In genomic region chr9:104747565-104748358, GRCh38 we compare ENCODE assay signal across 8 cellular contexts. TPM values are rescaled to one million over a fixed set of nuclear protein-coding genes. Genes with fewer than 3 reads are reported as not detected.
DNase-seq lines count a peak whose midpoint lies in the region; ATAC-seq lines count a peak whose summit lies in the region.

Gene NIPSNAP3A (plus strand): TSS chr9:104747683. CDS start chr9:104747793, 110 bp downstream.

- peak within 1 kb of the TSS; percentile 90 to 99 (median 99) for H3K27ac Mint-ChIP-seq in CD4-positive, alpha-beta memory T cell
- H3K27ac Mint-ChIP-seq in activated CD8-positive, alpha-beta T cell treated with anti-CD3 and anti-CD28 coated beads, Interleukin-2, amount 10 ng/mL, durations not matched to agents 7 days and 5 days: peak within 1 kb of the TSS; percentile 99

- CTCF ChIA-PET in CD4-positive, alpha-beta memory T cell (lab: Charles Lee; ENCODE audit: partially characterized antibody): interaction anchor here (1.0 to 2.5 kb wide), 3 partner anchors 8 to 496 kb away, joined by 3 to 13 read pairs (median 3); no protein-coding TSS in a partner anchor
- CTCF ChIA-PET in activated CD8-positive, alpha-beta T cell treated with anti-CD3 and anti-CD28 coated beads, Interleukin-2, amount 10 ng/mL, durations not matched to agents 7 days and 5 days (lab: Charles Lee): interaction anchor here (0.8 to 2.0 kb wide), 6 partner anchors 8 to 704 kb away, joined by 3 to 7 read pairs (median 4); partner anchors contain the start of gene SMC2

- H3K4me3 ChIP-seq in CD4-positive, alpha-beta memory T cell (ENCODE audit: low read length in 2 of 2): peak within 1 kb of the TSS; percentile 56 to 89
- peak within 1 kb of the TSS; percentile 79 for H3K4me3 ChIP-seq in ectodermal cell (ENCODE audit: insufficient read depth, low read depth, low read length)

- peak; percentile 85 to 95 (median 90) for DNase-seq in CD4-positive, alpha-beta memory T cell
- peak; percentile 24 for DNase-seq in NK-92 (lab: John Stamatoyannopoulos, UW; ENCODE audit: unreplicated experiment)
- DNase-seq in activated CD8-positive, alpha-beta T cell treated with anti-CD3 and anti-CD28 coated beads, Interleukin-2, amount 10 ng/mL, durations not matched to agents 7 days and 5 days: peak; percentile 91
- DNase-seq in lung microvascular endothelial cell (ENCODE audit: low read depth in 2 of 2): peak; percentile 77 to 79
- DNase-seq in stimulated activated CD4-positive, alpha-beta T cell treated with anti-CD3 and anti-CD28 coated beads, TNF-alpha, amount 100 ng/mL, for 4 hours (ENCODE audit: low read depth in 3 of 3): peak; percentile 74 to 82 (median 79)

- H3K27ac ChIP-seq in CD4-positive, alpha-beta memory T cell (ENCODE audit: low read depth, low read length): peak within 1 kb of the TSS; percentile 85
- H3K27ac ChIP-seq in ectodermal cell (ENCODE audit: insufficient read depth, low read depth, low read length, poor library complexity, severe bottlenecking): no peak within 1 kb of the TSS

- H3K4me1 Mint-ChIP-seq in CD4-positive, alpha-beta memory T cell: peaks cover 10 to 21% (median 17%) of the 10 kb centered on the region in 4 donors
- H3K4me1 Mint-ChIP-seq in activated CD8-positive, alpha-beta T cell treated with anti-CD3 and anti-CD28 coated beads, Interleukin-2, amount 10 ng/mL, durations not matched to agents 7 days and 5 days (ENCODE audit: low read depth): peaks cover 25% of the 10 kb centered on the region

- H3K27me3 ChIP-seq in CD4-positive, alpha-beta memory T cell (ENCODE audit: insufficient read depth, low read length): no peaks in the 10 kb centered on the region
- no peaks in the 10 kb centered on the region for H3K27me3 ChIP-seq in ectodermal cell (ENCODE audit: control insufficient read depth, insufficient read depth, low read length, poor library complexity, severe bottlenecking)

- 0 to 1% methylated on average over 71 of the region's 71 CpGs for WGBS in ectodermal cell, 2 experiments

- peak; percentile 86 for ATAC-seq in GM19397 (IDR thresholded peaks at IDR 0.05; ENCODE audit: unreplicated experiment)
- peak; percentile 71 for ATAC-seq in HG03565 (IDR thresholded peaks at IDR 0.05; ENCODE audit: unreplicated experiment)
- ATAC-seq in activated CD8-positive, alpha-beta T cell treated with anti-CD3 and anti-CD28 coated beads, Interleukin-2, amount 10 ng/mL, durations not matched to agents 7 days and 5 days: peak; percentile 95

- no peaks in the 10 kb centered on the region for H3K27me3 Mint-ChIP-seq in CD4-positive, alpha-beta memory T cell
- H3K27me3 Mint-ChIP-seq in activated CD8-positive, alpha-beta T cell treated with anti-CD3 and anti-CD28 coated beads, Interleukin-2, amount 10 ng/mL, durations not matched to agents 7 days and 5 days (ENCODE audit: low read depth): no peaks in the 10 kb centered on the region

- POLR2A ChIA-PET in CD4-positive, alpha-beta memory T cell (lab: Charles Lee; ENCODE audit: partially characterized antibody): interaction anchor here (0.8 to 3.6 kb wide), 10 partner anchors 8 to 946 kb away, joined by 3 to 66 read pairs (median 5); partner anchors contain the start of genes NIPSNAP3B, SLC44A1, SMC2 and TMEM38B
- POLR2A ChIA-PET in activated CD8-positive, alpha-beta T cell treated with anti-CD3 and anti-CD28 coated beads, Interleukin-2, amount 10 ng/mL, durations not matched to agents 7 days and 5 days (lab: Charles Lee): interaction anchor here (0.5 to 2.3 kb wide), 7 partner anchors 8 to 925 kb away, joined by 3 to 18 read pairs (median 7); partner anchors contain the start of gene SMC2

- peaks cover 16 to 22% of the 10 kb centered on the region in 2 donors for H3K36me3 Mint-ChIP-seq in CD4-positive, alpha-beta memory T cell
- H3K36me3 Mint-ChIP-seq in activated CD8-positive, alpha-beta T cell treated with anti-CD3 and anti-CD28 coated beads, Interleukin-2, amount 10 ng/mL, durations not matched to agents 7 days and 5 days (ENCODE audit: low read depth): peaks cover 18% of the 10 kb centered on the region

- H3K9me3 Mint-ChIP-seq in CD4-positive, alpha-beta memory T cell: no peaks in the 10 kb centered on the region
- H3K9me3 Mint-ChIP-seq in activated CD8-positive, alpha-beta T cell treated with anti-CD3 and anti-CD28 coated beads, Interleukin-2, amount 10 ng/mL, durations not matched to agents 7 days and 5 days (ENCODE audit: insufficient read depth): no peaks in the 10 kb centered on the region

- H3K36me3 ChIP-seq in CD4-positive, alpha-beta memory T cell (ENCODE audit: insufficient read depth, low read length): peaks cover 8% of the 10 kb centered on the region
- H3K36me3 ChIP-seq in ectodermal cell (ENCODE audit: control insufficient read depth, insufficient read depth, low read length): no peaks in the 10 kb centered on the region

- H3K4me3 Mint-ChIP-seq in CD4-positive, alpha-beta memory T cell: peak within 1 kb of the TSS; percentile 91 to 99 (median 98)
- H3K4me3 Mint-ChIP-seq in activated CD8-positive, alpha-beta T cell treated with anti-CD3 and anti-CD28 coated beads, Interleukin-2, amount 10 ng/mL, durations not matched to agents 7 days and 5 days: peak within 1 kb of the TSS; percentile 96

- H3K9me3 ChIP-seq in CD4-positive, alpha-beta memory T cell (ENCODE audit: control insufficient read depth in 1 of 2, low read length in 2 of 2): no peaks in the 10 kb centered on the region
- H3K9me3 ChIP-seq in ectodermal cell (ENCODE audit: control insufficient read depth, low read length): no peaks in the 10 kb centered on the region

- intact Hi-C loops in CD4-positive, alpha-beta memory T cell (cut with micrococcal nuclease): loop anchor here (1.0 to 5.0 kb wide), 7 partner anchors 15 to 945 kb away; partner anchors contain the start of genes FKTN, FSD1L, SLC44A1 and SMC2

- H3K4me1 ChIP-seq in CD4-positive, alpha-beta memory T cell (ENCODE audit: insufficient read depth, low read length): peaks cover 15% of the 10 kb centered on the region
- peaks cover 8% of the 10 kb centered on the region for H3K4me1 ChIP-seq in ectodermal cell (ENCODE audit: control insufficient read depth, insufficient read depth, low read length)

RNA-seq across cellular contexts. Expression of gene NIPSNAP3A, which starts in this region (rescaled TPM):
- total RNA-seq in CD4-positive, alpha-beta memory T cell: 10 to 100 TPM; 11.3 to 13.6 TPM
- polyA plus RNA-seq in CD4-positive, alpha-beta memory T cell: 10 to 100 TPM; 19.9 to 28.8 TPM
- 10 to 100 TPM; 24.1 to 24.6 TPM for total RNA-seq in activated CD8-positive, alpha-beta T cell treated with anti-CD3 and anti-CD28 coated beads, Interleukin-2, amount 10 ng/mL, durations not matched to agents 7 days and 5 days
- 29.4 TPM for polyA plus RNA-seq in ectodermal cell (2013, experiment 1 of 4)
- 30.4 TPM for polyA plus RNA-seq in ectodermal cell (2013, experiment 2 of 4)
- polyA plus RNA-seq in ectodermal cell (2013, experiment 3 of 4): 30.5 TPM
- polyA plus RNA-seq in ectodermal cell (2013, experiment 4 of 4): 28.9 TPM
- total RNA-seq in lung microvascular endothelial cell: 33.9 and 41.2 TPM in 2 replicates

Comparison
In these comparisons a context has a peak if more than half of its experiments do, and no peak if none do; other contexts are left out.
1. DNase-seq: peak in every context shown above with its lines; median percentile 91 in activated CD8-positive, alpha-beta T cell treated with anti-CD3 and anti-CD28 coated beads, Interleukin-2, amount 10 ng/mL, durations not matched to agents 7 days and 5 days; 90 in CD4-positive, alpha-beta memory T cell; 79 in stimulated activated CD4-positive, alpha-beta T cell treated with anti-CD3 and anti-CD28 coated beads, TNF-alpha, amount 100 ng/mL, for 4 hours; 78 in lung microvascular endothelial cell; 24 in NK-92.